In genomic region chr17:31558748-31559646, GRCh38 we compare ENCODE assay signal across 8 cellular contexts.
DNase-seq lines count a peak whose midpoint lies in the region; ATAC-seq and TF ChIP-seq lines count a peak whose summit lies in the region.

No MANE protein-coding gene starts in this region.

- TF ChIP-seq CTCF in GM12865 (IDR thresholded peaks at IDR 0.05; ENCODE audit: insufficient read depth, low read depth, low read length, missing control alignments) (peak; percentile 67), epithelial cell of proximal tubule (conservative IDR thresholded peaks at IDR 0.05; ENCODE audit: low read depth, low read length) (peak; percentile 62)

- ATAC-seq in HG03342 (IDR thresholded peaks at IDR 0.05; ENCODE audit: unreplicated experiment), result peak; percentile 73
- no peak for ATAC-seq in GM21717 (IDR thresholded peaks at IDR 0.05; ENCODE audit: unreplicated experiment)

- H3K9ac ChIP-seq in NT2/D1 (ENCODE audit: insufficient read length, low read depth), result peak overlapping the region; percentile 58

- peak; percentile 64 for DNase-seq in GM12865 (ENCODE audit: low read depth)
- DNase-seq in NT2/D1 (ENCODE audit: low read depth, low spot score), result no peak
- peak; percentile 71 for DNase-seq in activated T-cell treated with anti-CD3 and anti-CD28 coated beads, Interleukin-2, amount 50 U/mL, for 1 hour
- DNase-seq in epithelial cell of proximal tubule (ENCODE audit: low read depth), result no peak
- peak; percentile 43 for DNase-seq in stimulated activated CD8-positive, alpha-beta memory T cell treated with anti-CD3 and anti-CD28 coated beads, Interleukin-4, amount 100 ng/mL, for 24 hours (ENCODE audit: low read depth)

- H3K27me3 ChIP-seq in NT2/D1 (ENCODE audit: insufficient read depth, insufficient read length), result peaks cover 56% of the 10 kb centered on the region
- H3K27me3 ChIP-seq in mononuclear cell (ENCODE audit: insufficient read depth, low read length), result no peaks in the 10 kb centered on the region

- H3K36me3 ChIP-seq in NT2/D1 (ENCODE audit: insufficient read depth, insufficient read length, low read length), result peaks cover 11% of the 10 kb centered on the region

- H3K4me3 ChIP-seq in GM12865 (ENCODE audit: low read depth, low read length), result peak overlapping the region; percentile 48
- peak overlapping the region; percentile 49 for H3K4me3 ChIP-seq in NT2/D1 (ENCODE audit: insufficient read length, low read depth)
- peak overlapping the region; percentile 75 for H3K4me3 ChIP-seq in epithelial cell of proximal tubule (ENCODE audit: low read depth, low read length)
- H3K4me3 ChIP-seq in mononuclear cell (ENCODE audit: low read length), result peak overlapping the region; percentile 43

- H3K4me1 ChIP-seq in NT2/D1 (ENCODE audit: insufficient read depth, insufficient read length), result peaks cover 9% of the 10 kb centered on the region
- H3K4me1 ChIP-seq in mononuclear cell (ENCODE audit: insufficient read depth, low read length), result peaks cover 42% of the 10 kb centered on the region

- no peaks in the 10 kb centered on the region for H3K9me3 ChIP-seq in NT2/D1 (ENCODE audit: insufficient read depth, low read length)
- no peaks in the 10 kb centered on the region for H3K9me3 ChIP-seq in mononuclear cell (ENCODE audit: low read depth, low read length)

Comparison
In these comparisons a context has a peak if more than half of its experiments do, and no peak if none do; other contexts are left out.
1. DNase-seq: peak in GM12865 (single experiment), activated T-cell treated with anti-CD3 and anti-CD28 coated beads, Interleukin-2, amount 50 U/mL, for 1 hour (single experiment) and stimulated activated CD8-positive, alpha-beta memory T cell treated with anti-CD3 and anti-CD28 coated beads, Interleukin-4, amount 100 ng/mL, for 24 hours (single experiment); none in NT2/D1 (single experiment) and epithelial cell of proximal tubule (single experiment).
2. Peak in every context shown above with its lines, with median percentiles within 50 percentile points of each other: H3K4me3 ChIP-seq.